ENCODE assay signal across 11 cellular contexts in the genomic region with DNA sequence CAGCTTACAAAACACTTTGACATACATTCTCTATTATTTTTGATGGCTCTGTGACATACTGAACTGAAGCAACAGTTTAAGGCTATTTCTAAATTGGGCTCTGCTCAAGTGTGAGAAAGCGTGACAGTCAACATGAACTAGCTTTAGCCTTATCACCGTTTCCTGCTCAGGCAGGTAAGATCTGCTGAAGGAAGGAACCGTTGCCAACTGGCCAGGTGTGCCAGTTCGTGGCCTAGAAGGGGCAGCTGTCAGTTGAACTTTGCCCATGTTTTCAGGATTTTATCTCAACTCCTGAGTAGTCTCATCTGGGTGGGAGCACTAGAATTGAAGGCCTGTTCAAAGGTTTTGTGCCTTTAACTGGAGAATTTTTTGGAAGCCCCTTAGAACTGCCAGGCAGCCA.
DNase-seq lines count a peak whose midpoint lies in the region; ATAC-seq and TF ChIP-seq lines count a peak whose summit lies in the region.
"Had no signal": no experiment of that assay in that cellular context is flagged by ENCODE, and none has a peak within 500 bp of the region (broad histone marks: within the 10 kb centered on the region; RNA-seq: fewer than 3 reads in every experiment).

No MANE protein-coding gene starts in this region.

- peaks cover 47% of the 10 kb centered on the region for H3K4me1 ChIP-seq in effector memory CD4-positive, alpha-beta T cell (ENCODE audit: control insufficient read depth, insufficient read depth, low read length, poor library complexity, severe bottlenecking)
- H3K4me1 ChIP-seq in smooth muscle cell (ENCODE audit: low read depth): peaks cover 14% of the 10 kb centered on the region

- H3K4me2 ChIP-seq in smooth muscle cell: peak overlapping the region; percentile 17

- no peak overlapping the region for H3K9ac ChIP-seq in smooth muscle cell (ENCODE audit: low read depth)

- DNase-seq in NCI-H2107 treated with DMSO at 0.1 percent for 48 hours (lab: John Stamatoyannopoulos, UW; ENCODE audit: unreplicated experiment): peak; percentile 66
- DNase-seq in NCI-H2107 (lab: John Stamatoyannopoulos, UW): no peak
- peak; percentile 43 for DNase-seq in NCI-H2029 treated with DMSO at 0.1 percent for 48 hours (lab: John Stamatoyannopoulos, UW)
- no peak for DNase-seq in effector memory CD4-positive, alpha-beta T cell
- no peak for DNase-seq in smooth muscle cell (lab: John Stamatoyannopoulos, UW; ENCODE audit: unreplicated experiment)
- DNase-seq in medulla oblongata (ENCODE audit: extremely low spot score): no peak
- no peak for DNase-seq in superior temporal gyrus (ENCODE audit: extremely low spot score)
- DNase-seq: heart left ventricle, NCI-H1092 treated with DMSO at 0.1 percent for 48 hours had no signal

- no peaks in the 10 kb centered on the region for H3K27me3 ChIP-seq in effector memory CD4-positive, alpha-beta T cell (replicated peaks; ENCODE audit: control insufficient read depth, insufficient read depth, low read length, poor library complexity, severe bottlenecking)
- H3K27me3 ChIP-seq in smooth muscle cell (ENCODE audit: low read depth): no peaks in the 10 kb centered on the region
- H3K27me3 ChIP-seq: heart left ventricle had no signal

- WGBS in smooth muscle cell (ENCODE audit: low lambda C conversion rate): 89% methylated on average over 4 of the region's 4 CpGs

- H3K36me3 ChIP-seq in effector memory CD4-positive, alpha-beta T cell (ENCODE audit: control insufficient read depth, insufficient read depth, low read length): no peaks in the 10 kb centered on the region
- H3K36me3 ChIP-seq in smooth muscle cell (ENCODE audit: low read depth): no peaks in the 10 kb centered on the region
- H3K36me3 ChIP-seq: heart left ventricle, thoracic aorta had no signal

- peaks cover 93% of the 10 kb centered on the region for H3K79me2 ChIP-seq in smooth muscle cell (ENCODE audit: low read depth)

- H2AFZ ChIP-seq in smooth muscle cell (ENCODE audit: low read depth): no peak overlapping the region

- TF ChIP-seq CTCF in smooth muscle cell (IDR thresholded peaks at IDR 0.05; ENCODE audit: borderline replicate concordance, insufficient read depth, poor library complexity, severe bottlenecking): no peak

- no peak overlapping the region for H3K4me3 ChIP-seq in effector memory CD4-positive, alpha-beta T cell (ENCODE audit: insufficient read depth, low read depth, low read length, poor library complexity, severe bottlenecking)
- H3K4me3 ChIP-seq in smooth muscle cell: no peak overlapping the region
- H3K4me3 ChIP-seq: heart left ventricle, thoracic aorta had no signal

- no peaks in the 10 kb centered on the region for H3K9me3 ChIP-seq in effector memory CD4-positive, alpha-beta T cell (ENCODE audit: control insufficient read depth, low read length)
- no peaks in the 10 kb centered on the region for H3K9me3 ChIP-seq in smooth muscle cell (replicated peaks; ENCODE audit: low read depth)
- H3K9me3 ChIP-seq: heart left ventricle, thoracic aorta had no signal

- no peaks in the 10 kb centered on the region for H4K20me1 ChIP-seq in smooth muscle cell (ENCODE audit: low read depth)

- H3K27ac ChIP-seq in effector memory CD4-positive, alpha-beta T cell (ENCODE audit: insufficient read depth, low read length, poor library complexity, severe bottlenecking): peak overlapping the region; percentile 14
- peak overlapping the region; percentile 64 for H3K27ac ChIP-seq in smooth muscle cell (ENCODE audit: low read depth)

- ATAC-seq in HG03432 (IDR thresholded peaks at IDR 0.05; ENCODE audit: unreplicated experiment): no peak

- no peaks in the 10 kb centered on the region for H3F3A ChIP-seq in smooth muscle cell (ENCODE audit: low read depth)

Comparison
In these comparisons a context has a peak if more than half of its experiments do, and no peak if none do; other contexts are left out.
1. DNase-seq: peak in NCI-H2107 treated with DMSO at 0.1 percent for 48 hours (single experiment) and NCI-H2029 treated with DMSO at 0.1 percent for 48 hours (single experiment); none in NCI-H2107 (single experiment), effector memory CD4-positive, alpha-beta T cell (0 of 3), smooth muscle cell (single experiment), medulla oblongata (single experiment) and superior temporal gyrus (single experiment).